In the genomic region with DNA sequence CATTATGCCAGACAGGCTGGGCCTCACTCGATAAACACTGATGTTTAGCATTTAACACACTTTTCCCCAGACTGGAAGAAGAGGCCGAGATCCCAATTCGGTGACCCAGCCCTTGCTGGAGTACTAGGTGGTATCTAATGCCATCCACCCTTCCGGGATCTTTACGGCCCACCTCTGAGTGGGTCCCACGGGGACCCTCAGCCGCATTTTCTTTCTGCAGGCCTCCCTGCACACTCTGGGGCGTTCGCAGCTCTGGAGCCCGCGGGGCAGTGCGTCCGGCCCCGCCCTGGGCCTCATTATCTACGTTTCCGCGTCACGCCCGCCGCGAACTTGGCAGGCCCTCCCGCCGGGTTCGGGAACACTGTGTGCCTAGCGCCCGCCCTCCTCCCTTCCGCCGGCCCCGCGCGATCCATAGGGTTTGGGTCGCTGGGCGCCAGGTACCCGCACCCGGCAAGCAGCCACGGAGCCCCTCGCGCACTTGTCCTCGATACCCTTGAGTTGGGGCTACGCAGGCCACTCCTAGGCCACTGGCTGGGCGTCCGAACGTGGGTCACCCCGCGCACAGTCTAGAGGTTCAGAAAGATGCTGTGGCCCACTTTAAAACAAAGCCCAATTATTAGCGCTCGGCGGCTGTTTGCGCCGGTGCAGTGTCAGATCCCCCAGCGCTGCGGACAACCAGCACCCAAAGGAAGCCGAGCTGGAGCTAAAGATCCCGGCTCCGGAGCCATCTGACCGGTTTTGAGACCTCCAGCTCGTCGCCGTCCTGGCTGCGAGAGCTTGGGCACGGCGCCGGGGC, we compare ENCODE assay signal across 8 cellular contexts. TPM values are rescaled to one million over a fixed set of nuclear protein-coding genes. Genes with fewer than 3 reads are reported as not detected.
A peak's percentile ranks its signal among the peaks of the same experiment; 100 is the strongest.
DNase-seq lines count a peak whose midpoint lies in the region; ATAC-seq and TF ChIP-seq lines count a peak whose summit lies in the region.

No MANE protein-coding gene starts in this region.

- peak; percentile 88 for TF ChIP-seq POLR2A in erythroblast (IDR thresholded peaks at IDR 0.05; ENCODE audit: low read length)

- DNase-seq in COR-L47 (lab: John Stamatoyannopoulos, UW): peak; percentile 81
- peak; percentile 77 for DNase-seq in NCI-H2227 (lab: John Stamatoyannopoulos, UW; ENCODE audit: unreplicated experiment)
- DNase-seq in activated T-cell treated with anti-CD3 and anti-CD28 coated beads for 4 hours: peak; percentile 46
- DNase-seq in erythroblast (lab: John Stamatoyannopoulos, UW): peak; percentile 86 to 90
- peak; percentile 90 for DNase-seq in mucosa of gallbladder (ENCODE audit: low spot score)
- DNase-seq in stimulated activated CD8-positive, alpha-beta memory T cell treated with anti-CD3 and anti-CD28 coated beads, Interleukin-2, amount 100 ng/mL, for 1 hour (ENCODE audit: low read depth in 2 of 2): peak; percentile 12 to 30
- no peak for DNase-seq in NK-92 treated with Interleukin-12 subunit alpha and Interleukin-12 subunit beta, amount 100 ng/mL, for 24 hours (lab: John Stamatoyannopoulos, UW)

- ATAC-seq in GM18498 (IDR thresholded peaks at IDR 0.05; ENCODE audit: unreplicated experiment): no peak

RNA-seq across cellular contexts. Expression of a gene that starts 0.9 kb away (rescaled TPM):
- total RNA-seq in mucosa of gallbladder: 34.8 TPM

RNA-seq across cellular contexts. Expression of a gene that starts 18.8 kb away (rescaled TPM):
- total RNA-seq in mucosa of gallbladder: 11.3 TPM
